In the genomic region with DNA sequence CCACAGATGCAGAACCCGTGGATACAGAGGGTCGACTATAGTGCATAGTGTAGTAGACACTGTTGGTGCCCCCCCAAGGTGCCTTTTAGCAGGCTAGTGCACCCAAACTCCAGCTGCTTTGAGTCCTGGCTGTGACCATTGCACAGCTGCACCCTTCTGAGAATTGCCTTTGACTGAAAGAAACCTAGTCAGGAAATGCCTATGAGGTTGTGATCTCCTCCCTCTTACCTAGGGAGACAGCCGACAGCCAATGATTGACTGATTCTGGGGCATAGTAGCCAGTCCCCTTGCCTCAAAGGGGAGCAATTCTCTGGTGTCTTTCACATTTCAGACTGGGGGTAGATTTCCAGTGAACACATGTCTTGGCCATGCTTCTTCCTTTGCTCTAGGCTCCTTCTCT, we compare ENCODE assay signal across 31 cellular contexts.
"Had no signal": no experiment of that assay in that cellular context is flagged by ENCODE, and none has a peak within 500 bp of the region (broad histone marks: within the 10 kb centered on the region; RNA-seq: fewer than 3 reads in every experiment).

No MANE protein-coding gene starts in this region.

- H3K27me3 ChIP-seq: MG63, SJCRH30 had no signal

- H3K4me2 ChIP-seq: PC-9 had no signal

- H2AFZ ChIP-seq: PC-9 had no signal

- H3K4me1 ChIP-seq: SJCRH30 had no signal

- DNase-seq: Kasumi-1, KG1, MG63, MV-4-11, NCI-H1092, NCI-H1105, NCI-H1417 treated with DMSO at 0.1 percent for 48 hours, NCI-H1436 treated with DMSO at 0.1 percent for 48 hours, NCI-H1694 treated with DMSO at 0.1 percent for 48 hours, NCI-H187 treated with DMSO at 0.1 percent for 48 hours, NCI-H2029, NCI-H2081, NCI-H2171 treated with DMSO at 0.1 percent for 48 hours, NCI-H2227 treated with DMSO at 0.1 percent for 48 hours, NCI-H345, NCI-H446, NCI-H510A, NCI-H524, NCI-H526, NCI-H69, NCI-H748 treated with DMSO at 0.1 percent for 48 hours, NCI-H82, PC-9, SHP77, SIG-M5, SJCRH30 had no signal

- H3K9me3 ChIP-seq: MG63, SJCRH30 had no signal

- H3K27ac ChIP-seq: PC-9, RWPE1, SJCRH30, SK-N-MC had no signal

- H3K4me3 ChIP-seq: MG63, PC-9, SJCRH30, SK-N-MC had no signal

- H3K36me3 ChIP-seq: MG63, SJCRH30 had no signal

- ATAC-seq: Panc1, Right ventricle myocardium inferior, SK-N-SH treated with all-trans-retinoic acid at 6 μM for 48 hours had no signal
